In the genomic region with DNA sequence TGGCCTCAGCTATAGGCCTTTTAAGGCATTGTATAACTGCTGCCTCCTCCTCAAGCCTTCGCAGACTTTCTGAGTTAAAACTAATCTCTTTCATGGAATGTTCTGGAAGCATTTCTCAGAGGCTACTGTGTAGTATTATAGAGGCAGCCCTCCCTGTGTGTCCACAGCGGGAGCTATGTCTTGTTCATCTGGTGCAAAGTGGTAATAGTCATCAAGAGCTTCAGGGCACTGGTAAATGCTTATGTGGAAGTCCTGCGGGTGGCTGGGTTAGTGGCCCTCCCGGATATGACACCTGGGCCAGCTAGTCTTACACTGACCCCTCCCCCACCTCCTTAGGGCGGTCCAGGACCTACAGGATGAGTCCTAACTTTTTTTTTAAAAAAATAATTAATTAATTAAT, we compare ENCODE assay signal across 17 cellular contexts. TPM values are rescaled to one million over a fixed set of nuclear protein-coding genes. Genes with fewer than 3 reads are reported as not detected.
A peak's percentile ranks its signal among the peaks of the same experiment; 100 is the strongest.
DNase-seq lines count a peak whose midpoint lies in the region; ATAC-seq, FAIRE-seq and TF ChIP-seq lines count a peak whose summit lies in the region.
"Had no signal": no experiment of that assay in that cellular context is flagged by ENCODE, and none has a peak within 500 bp of the region (broad histone marks: within the 10 kb centered on the region; RNA-seq: fewer than 3 reads in every experiment).

No MANE protein-coding gene starts in this region.

- no peaks in the 10 kb centered on the region for H3K9me3 ChIP-seq in CD4-positive, alpha-beta T cell (ENCODE audit: control insufficient read depth, low read length)
- H3K9me3 ChIP-seq in colonic mucosa = no peaks in the 10 kb centered on the region
- H3K9me3 ChIP-seq: left ventricle myocardium inferior had no signal

- peaks cover 4% of the 10 kb centered on the region for H3K36me3 Mint-ChIP-seq in CD4-positive, alpha-beta T cell (ENCODE audit: low read depth)
- H3K36me3 Mint-ChIP-seq in nephron progenitor cell (ENCODE audit: low read depth) = peaks cover 6% of the 10 kb centered on the region
- H3K36me3 Mint-ChIP-seq: activated naive CD8-positive, alpha-beta T cell had no signal

- no peak for DNase-seq in CD4-positive, alpha-beta T cell
- DNase-seq in HT-29 (ENCODE audit: low spot score) (peak; percentile 70), colonic mucosa (no peak), nephron progenitor cell (no peak), caudate nucleus (lab: John Stamatoyannopoulos, UW) (no peak), glomerular visceral epithelial cell (ENCODE audit: extremely low spot score) (no peak), frontal cortex (ENCODE audit: low spot score in 2 of 2) (no peak)
- DNase-seq: activated CD4-positive, alpha-beta T cell treated with anti-CD3 and anti-CD28 coated beads, Interleukin-2, amount 10 ng/mL, durations not matched to agents 24 days and 14 days; C1 segment of cervical spinal cord; foreskin keratinocyte; left ventricle myocardium inferior; MV-4-11; retina had no signal

- H3K4me3 ChIP-seq in colonic mucosa = no peak overlapping the region
- H3K4me3 ChIP-seq: left ventricle myocardium inferior had no signal

- intact Hi-C loops in CD4-positive, alpha-beta T cell (cut with DNase I, micrococcal nuclease) = loop anchor here in 1 of 2 experiments (2.0 kb wide), 1 partner anchor 102 kb away; a partner anchor contains a TSS
- intact Hi-C loops in colonic mucosa (cut with DNase I) = no loop called here

- no peaks in the 10 kb centered on the region for H3K27me3 Mint-ChIP-seq in CD4-positive, alpha-beta T cell
- H3K27me3 Mint-ChIP-seq in nephron progenitor cell (ENCODE audit: low read depth, poor library complexity) = peaks cover 18% of the 10 kb centered on the region
- H3K27me3 Mint-ChIP-seq: activated naive CD8-positive, alpha-beta T cell had no signal

- no peak for ATAC-seq in CD4-positive, alpha-beta T cell (ENCODE audit: poor library complexity)
- no peak for ATAC-seq in GM18873 (IDR thresholded peaks at IDR 0.05; ENCODE audit: low FRiP score, unreplicated experiment)
- ATAC-seq: foreskin keratinocyte had no signal

- CTCF ChIA-PET in CD4-positive, alpha-beta T cell (lab: Charles Lee) = interaction anchor here (1.0 kb wide), 1 partner anchor 15 kb away, joined by 3 read pairs; no protein-coding TSS in a partner anchor

- POLR2A ChIA-PET in CD4-positive, alpha-beta T cell (lab: Charles Lee) = interaction anchor here (0.8 kb wide), 1 partner anchor 163 kb away, joined by 3 read pairs; a partner anchor contains a TSS

- no peaks in the 10 kb centered on the region for H3K27me3 ChIP-seq in CD4-positive, alpha-beta T cell (ENCODE audit: control insufficient read depth, insufficient read depth, low read length)
- no peaks in the 10 kb centered on the region for H3K27me3 ChIP-seq in colonic mucosa
- H3K27me3 ChIP-seq: foreskin keratinocyte had no signal

- H3K9me3 Mint-ChIP-seq in CD4-positive, alpha-beta T cell = no peaks in the 10 kb centered on the region
- no peaks in the 10 kb centered on the region for H3K9me3 Mint-ChIP-seq in nephron progenitor cell
- H3K9me3 Mint-ChIP-seq: activated CD4-positive, alpha-beta T cell treated with anti-CD3 and anti-CD28 coated beads, Interleukin-2, amount 10 ng/mL, durations not matched to agents 24 days and 14 days had no signal

- H3K36me3 ChIP-seq in colonic mucosa = no peaks in the 10 kb centered on the region

- peak overlapping the region; percentile 55 for H3K27ac Mint-ChIP-seq in CD4-positive, alpha-beta T cell
- H3K27ac Mint-ChIP-seq in nephron progenitor cell = no peak overlapping the region
- H3K27ac Mint-ChIP-seq: activated CD4-positive, alpha-beta T cell treated with anti-CD3 and anti-CD28 coated beads, Interleukin-2, amount 10 ng/mL, durations not matched to agents 24 days and 14 days; activated naive CD8-positive, alpha-beta T cell had no signal

- no peak for TF ChIP-seq CTCF in CD4-positive, alpha-beta T cell (IDR thresholded peaks at IDR 0.05)
- no peak for TF ChIP-seq CTCF in colonic mucosa (IDR thresholded peaks at IDR 0.05)
- no peak for TF ChIP-seq CTCF in nephron progenitor cell (IDR thresholded peaks at IDR 0.05)

- H3K4me1 Mint-ChIP-seq in CD4-positive, alpha-beta T cell (ENCODE audit: low read depth) = peaks cover 11% of the 10 kb centered on the region
- peaks cover 51% of the 10 kb centered on the region for H3K4me1 Mint-ChIP-seq in nephron progenitor cell

- peak overlapping the region; percentile 54 for H3K4me3 Mint-ChIP-seq in CD4-positive, alpha-beta T cell
- H3K4me3 Mint-ChIP-seq in nephron progenitor cell = peak overlapping the region; percentile 71
- H3K4me3 Mint-ChIP-seq: activated CD4-positive, alpha-beta T cell treated with anti-CD3 and anti-CD28 coated beads, Interleukin-2, amount 10 ng/mL, durations not matched to agents 24 days and 14 days had no signal

- FAIRE-seq in frontal cortex (lab: Jason Lieb, UNC) = no peak
- FAIRE-seq: GM19239, urothelium cell line had no signal

- H3K4me1 ChIP-seq in colonic mucosa = no peaks in the 10 kb centered on the region
- H3K4me1 ChIP-seq: foreskin keratinocyte had no signal

- H3K9ac ChIP-seq in colonic mucosa (ENCODE audit: low read depth in 2 of 2, low read length in 2 of 2) = peak overlapping the region; percentile 27 to 67

- H3K27ac ChIP-seq in CD4-positive, alpha-beta T cell (ENCODE audit: low read depth, low read length) = no peak overlapping the region
- peak overlapping the region; percentile 8 for H3K27ac ChIP-seq in colonic mucosa
- H3K27ac ChIP-seq in caudate nucleus (ENCODE audit: low read depth, low read length) = no peak overlapping the region
- H3K27ac ChIP-seq: foreskin keratinocyte, left ventricle myocardium inferior had no signal

RNA-seq across cellular contexts. Expression of a gene that starts 2.2 kb away (rescaled TPM):
- total RNA-seq in CD4-positive, alpha-beta T cell = 10 to 100 TPM in 1 of 2 experiments, 1 to 10 TPM in 1; 8.5 to 11.5 TPM
- total RNA-seq in HT-29 (2014; rRNA removed; shearing (Covaris generic)) = 226 and 243 TPM in 2 replicates
- total RNA-seq in colonic mucosa = 100 to 1,000 TPM; 109 to 123 TPM
- total RNA-seq in frontal cortex = 5.7 TPM

RNA-seq across cellular contexts. Expression of a gene that starts 21.3 kb away (rescaled TPM):
- 10 to 100 TPM; 15.5 to 20.7 TPM for total RNA-seq in CD4-positive, alpha-beta T cell
- total RNA-seq in HT-29 (2014; rRNA removed; shearing (Covaris generic)) = 61.6 and 71.7 TPM in 2 replicates
- total RNA-seq in colonic mucosa (1 to 10 TPM; 7.0 to 7.2 TPM), frontal cortex (62.0 TPM)

RNA-seq across cellular contexts. Expression of a gene that starts 29.3 kb away (rescaled TPM):
- total RNA-seq in CD4-positive, alpha-beta T cell = not detected
- total RNA-seq in HT-29 (2014; rRNA removed; shearing (Covaris generic)) = 413 and 446 TPM in 2 replicates
- total RNA-seq in colonic mucosa (100 to 1,000 TPM; 599 to 634 TPM), frontal cortex (not detected)
- total RNA-seq: activated CD4-positive, alpha-beta T cell treated with anti-CD3 and anti-CD28 coated beads, Interleukin-2, amount 10 ng/mL, durations not matched to agents 24 days and 14 days; foreskin keratinocyte; left ventricle myocardium inferior had no signal

RNA-seq across cellular contexts. Expression of a gene that starts 57.4 kb away (rescaled TPM):
- 100 to 1,000 TPM in 1 of 2 experiments, 10 to 100 TPM in 1; 96.1 to 103 TPM for total RNA-seq in CD4-positive, alpha-beta T cell
- total RNA-seq in HT-29 (2014; rRNA removed; shearing (Covaris generic)) = 127 and 151 TPM in 2 replicates
- total RNA-seq in colonic mucosa (10 to 100 TPM; 46.4 to 79.5 TPM), frontal cortex (30.2 TPM)

RNA-seq across cellular contexts. Expression of a gene that starts 57.5 kb away (rescaled TPM):
- 10 to 100 TPM; 14.0 to 14.4 TPM for total RNA-seq in CD4-positive, alpha-beta T cell
- 6.7 and 7.4 TPM in 2 replicates for total RNA-seq in HT-29 (2014; rRNA removed; shearing (Covaris generic))
- total RNA-seq in colonic mucosa (10 to 100 TPM in 1 of 2 donors, 1 to 10 TPM in 1; 9.7 to 15.1 TPM), frontal cortex (2.4 TPM)

Comparison
In these comparisons a context has a peak if more than half of its experiments do, and no peak if none do; other contexts are left out.
1. RNA of a gene that starts 2.2 kb away (total RNA-seq): 226 to 243 TPM in HT-29 and 109 to 123 TPM in colonic mucosa; 8.5 to 11.5 TPM in CD4-positive, alpha-beta T cell and 5.7 TPM in frontal cortex (single experiment); every median in the first group is over 4 times any median in the second.
2. RNA of a gene that starts 29.3 kb away (total RNA-seq): 599 to 634 TPM in colonic mucosa and 413 to 446 TPM in HT-29; not detected in CD4-positive, alpha-beta T cell and not detected in frontal cortex (single experiment); every median in the first group is over 100 times any median in the second.